ENCODE assay signal across 8 cellular contexts in the genomic region with DNA sequence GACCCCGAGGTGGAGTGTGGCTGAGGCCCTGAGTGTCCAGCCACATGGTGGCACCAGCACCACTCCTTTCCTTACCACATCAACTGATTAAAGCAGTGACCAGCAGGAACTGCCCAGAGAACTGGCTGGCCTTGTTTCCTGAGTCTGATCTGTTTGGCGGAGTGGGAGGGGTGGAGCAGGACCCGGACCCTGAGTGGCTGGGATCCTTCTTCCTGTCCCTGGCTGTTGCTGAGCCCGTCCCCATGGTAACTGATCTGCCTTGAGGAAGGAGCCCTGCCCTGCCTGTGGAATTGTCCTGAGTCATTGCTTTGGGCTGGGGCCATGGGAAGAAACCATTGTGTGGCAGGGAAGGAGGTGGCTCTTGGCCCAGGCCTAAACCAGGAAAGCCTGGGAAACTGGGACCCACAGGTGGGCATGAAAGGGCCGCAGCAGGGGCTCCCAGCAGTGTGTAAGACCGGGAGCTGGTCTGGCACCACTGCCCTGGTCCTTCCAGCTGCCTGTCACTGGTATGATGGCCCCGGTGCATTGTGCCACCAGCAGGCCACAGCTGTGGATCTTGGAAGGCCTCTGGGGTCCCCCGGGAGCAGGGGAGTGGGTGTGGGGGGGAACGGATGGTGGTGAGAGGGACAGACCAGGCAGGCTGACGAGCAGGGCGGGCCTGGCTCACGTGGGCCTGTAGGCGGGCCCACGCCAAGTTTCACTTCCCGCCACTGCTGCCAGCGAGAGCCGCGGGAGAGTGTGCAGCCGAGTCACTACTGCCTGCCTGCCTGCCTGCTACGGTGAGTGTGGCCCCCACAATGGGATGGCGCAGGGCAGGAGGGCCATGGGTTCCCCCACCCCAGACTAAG. TPM values are rescaled to one million over a fixed set of nuclear protein-coding genes. Genes with fewer than 3 reads are reported as not detected.
DNase-seq lines count a peak whose midpoint lies in the region; ATAC-seq and TF ChIP-seq lines count a peak whose summit lies in the region.

No MANE protein-coding gene starts in this region.

- H3K18ac ChIP-seq in IMR-90 (ENCODE audit: low read depth, low read length), result peak overlapping the region; percentile 82

- H2AK5ac ChIP-seq in IMR-90 (ENCODE audit: low read depth, low read length), result peak overlapping the region; percentile 93

- H2BK5ac ChIP-seq in IMR-90 (ENCODE audit: low read depth, low read length, poor library complexity, severe bottlenecking), result peak overlapping the region; percentile 98

- TF ChIP-seq POLR2A in IMR-90 (IDR thresholded peaks at IDR 0.05; ENCODE audit: low read depth, low read length) (peak; percentile 65), Raji (IDR thresholded peaks at IDR 0.05; ENCODE audit: insufficient read depth, low read depth, low read length) (peak; percentile 97)

- peak overlapping the region; percentile 68 to 97 for H4K8ac ChIP-seq in IMR-90 (ENCODE audit: low read depth in 2 of 2, low read length in 2 of 2)

- peak overlapping the region; percentile 91 for H3K4me2 ChIP-seq in IMR-90 (ENCODE audit: low read depth, low read length)

- H3K4me3 Mint-ChIP-seq in nephron, result peak overlapping the region; percentile 51 to 82 (median 60)
- H3K4me3 Mint-ChIP-seq in stimulated activated naive CD8-positive, alpha-beta T cell treated with anti-CD3 and anti-CD28 coated beads, Interleukin-15, amount 100 ng/mL, for 72 hours, result peak overlapping the region; percentile 97 to 99

- no TSS peak for BruUV-seq in IMR-90 (replicated peaks; lab: Mats Ljungman, UMichigan)

- peak overlapping the region; percentile 53; the same call in 1 of the 3 replicates for H2BK15ac ChIP-seq in IMR-90 (ENCODE audit: low read depth, low read length)

- H4K20me1 ChIP-seq in IMR-90 (ENCODE audit: insufficient read depth, low read length), result no peaks in the 10 kb centered on the region; the same call in 1 of the 2 replicates

- no peaks in the 10 kb centered on the region for H3K9me3 ChIP-seq in IMR-90 (ENCODE audit: control insufficient read depth, insufficient read depth, low read length)

- intact Hi-C loops in IMR-90 (cut with micrococcal nuclease), result loop anchor here (1.0 to 5.0 kb wide), 3 partner anchors 83 to 222 kb away; partner anchors contain the start of genes NCKIPSD and SLC26A6

- peak overlapping the region; percentile 94 for H3K14ac ChIP-seq in IMR-90 (replicated peaks; ENCODE audit: low read depth, low read length)

- H3K27me3 ChIP-seq in IMR-90 (ENCODE audit: control insufficient read depth, insufficient read depth, low read length), result no peaks in the 10 kb centered on the region

- 0% methylated on average over 13 of the region's 21 CpGs; no CpG with 5 or more reads in 1 of the 2 experiments for WGBS in IMR-90 (ENCODE audit: extremely low coverage in 2 of 2, insufficient read length in 1 of 2), 2 experiments

- peaks cover 19% of the 10 kb centered on the region for H3K4me1 ChIP-seq in IMR-90 (ENCODE audit: control insufficient read depth, insufficient read depth, low read length)

- H3K4me3 ChIP-seq in IMR-90 (ENCODE audit: insufficient read depth, low read depth, low read length), result peak overlapping the region; percentile 52

- peak overlapping the region; percentile 96 to 98 (median 96) for H3K27ac Mint-ChIP-seq in nephron
- H3K27ac Mint-ChIP-seq in stimulated activated naive CD8-positive, alpha-beta T cell treated with anti-CD3 and anti-CD28 coated beads, Interleukin-15, amount 100 ng/mL, for 72 hours, result peak overlapping the region; percentile 90 to 94

- TF ChIP-seq RAD21 in IMR-90 (IDR thresholded peaks at IDR 0.05; ENCODE audit: low read length), result peak; percentile 86

- POLR2A ChIA-PET in IMR-90 (lab: Charles Lee; ENCODE audit: unreplicated experiment), result no interaction called here

- dilution Hi-C loops in IMR-90 (cut with HindIII; ENCODE audit: low sequenced_read_pairs, unreplicated experiment), result no loop called here

- H3K36me3 Mint-ChIP-seq in nephron (ENCODE audit: low read depth), result peaks cover 9% of the 10 kb centered on the region

- peak overlapping the region; percentile 96 for H3K56ac ChIP-seq in IMR-90 (ENCODE audit: extremely low read depth, insufficient read depth, low read length)

- H3K27ac ChIP-seq in IMR-90 (ENCODE audit: insufficient read depth, low read length), result peak overlapping the region; percentile 92

- peaks cover 21% of the 10 kb centered on the region for H3K4me1 Mint-ChIP-seq in nephron
- H3K4me1 Mint-ChIP-seq in stimulated activated naive CD8-positive, alpha-beta T cell treated with anti-CD3 and anti-CD28 coated beads, Interleukin-15, amount 100 ng/mL, for 72 hours, result peaks cover 56% of the 10 kb centered on the region

- peaks cover 0 to 45% of the 10 kb centered on the region in 2 experiments; a peak in 3 of 4 replicates for H3K79me1 ChIP-seq in IMR-90 (ENCODE audit: low read depth in 1 of 2, low read length in 2 of 2)

- in situ Hi-C loops in IMR-90 (cut with MboI; ENCODE audit: low sequenced_read_pairs), result loop anchor here (5.0 to 10.0 kb wide), 2 partner anchors 92 to 199 kb away; partner anchors contain the start of genes CELSR3 and PFKFB4

- peak overlapping the region; percentile 91 for H2BK120ac ChIP-seq in IMR-90 (ENCODE audit: low read depth, low read length)

- no peaks in the 10 kb centered on the region for H3K27me3 Mint-ChIP-seq in nephron (ENCODE audit: low read depth)
- H3K27me3 Mint-ChIP-seq in stimulated activated naive CD8-positive, alpha-beta T cell treated with anti-CD3 and anti-CD28 coated beads, Interleukin-15, amount 100 ng/mL, for 72 hours, result no peaks in the 10 kb centered on the region

- H2AFZ ChIP-seq in IMR-90 (replicated peaks; ENCODE audit: low read length, poor library complexity), result peak overlapping the region; percentile 93

- peak overlapping the region; percentile 99 for H4K91ac ChIP-seq in IMR-90 (ENCODE audit: insufficient read depth, low read depth, low read length)

- H3K9me1 ChIP-seq in IMR-90 (ENCODE audit: insufficient read depth, low read length), result peaks cover 8% of the 10 kb centered on the region; the same call in 1 of the 2 replicates

- peak; percentile 67 for ATAC-seq in GM21526 (IDR thresholded peaks at IDR 0.05; ENCODE audit: low FRiP score, unreplicated experiment)
- ATAC-seq in IMR-90 (ENCODE audit: low read depth), result peak; percentile 92
- ATAC-seq in stimulated activated naive CD8-positive, alpha-beta T cell treated with anti-CD3 and anti-CD28 coated beads, Interleukin-15, amount 100 ng/mL, for 72 hours, result peak; percentile 95

- peak overlapping the region; percentile 100 for H2AK9ac ChIP-seq in IMR-90 (replicated peaks; ENCODE audit: low read depth, low read length, poor library complexity)

- CTCF ChIA-PET in IMR-90 (lab: Yijun Ruan, JAX), result interaction anchor here (0.6 kb wide), 1 partner anchor 40 kb away, joined by 3 read pairs; no protein-coding TSS in a partner anchor

- DNase-seq in DMS153 treated with DMSO at 0.1 percent for 48 hours (lab: John Stamatoyannopoulos, UW; ENCODE audit: unreplicated experiment) (peak; percentile 44), IMR-90 (peak; percentile 100), activated gamma-delta T cell treated with Interleukin-2 at 50 U/mL for 16 hours (peak; percentile 69), fibroblast of the conjunctiva (ENCODE audit: low read depth) (peak; percentile 100)
- peak; percentile 77 to 88 for DNase-seq in stimulated activated naive CD8-positive, alpha-beta T cell treated with anti-CD3 and anti-CD28 coated beads, Interleukin-15, amount 100 ng/mL, for 72 hours

- H4K5ac ChIP-seq in IMR-90 (ENCODE audit: low read depth, low read length), result peak overlapping the region; percentile 78

- peaks cover 40% of the 10 kb centered on the region for H3K36me3 ChIP-seq in IMR-90 (ENCODE audit: control insufficient read depth, insufficient read depth, low read length)

- TF ChIP-seq CTCF in IMR-90 (conservative IDR thresholded peaks at IDR 0.05; ENCODE audit: low read depth, low read length), result peak; percentile 85
- peak; percentile 63 to 75 (median 66) for TF ChIP-seq CTCF in nephron (IDR thresholded peaks at IDR 0.05; ENCODE audit: unreplicated experiment in 3 of 3)

- peak overlapping the region; percentile 96 for H3K4ac ChIP-seq in IMR-90 (ENCODE audit: low read depth, low read length)

- H3K9me3 Mint-ChIP-seq in nephron, result no peaks in the 10 kb centered on the region
- no peaks in the 10 kb centered on the region for H3K9me3 Mint-ChIP-seq in stimulated activated naive CD8-positive, alpha-beta T cell treated with anti-CD3 and anti-CD28 coated beads, Interleukin-15, amount 100 ng/mL, for 72 hours

- peak overlapping the region; percentile 41 for H2BK20ac ChIP-seq in IMR-90 (ENCODE audit: low read depth, low read length)

- H3K23ac ChIP-seq in IMR-90 (ENCODE audit: low read depth, low read length), result peak overlapping the region; percentile 86

- H3K9ac ChIP-seq in IMR-90 (ENCODE audit: low read depth, low read length), result peak overlapping the region; percentile 84

TF ChIP-seq in IMR-90, 13 proteins besides CTCF, POLR2A, EP300 and RAD21 (continues in another document):
- peak; percentile 86 for TF ChIP-seq SMC3 (IDR thresholded peaks at IDR 0.05; ENCODE audit: low read depth, low read length)
- no peak for TF ChIP-seq RFX5 (IDR thresholded peaks at IDR 0.05; ENCODE audit: low read depth, low read length)

RNA-seq across cellular contexts. Expression of gene ATRIP, which starts 19.2 kb away (rescaled TPM):
- total RNA-seq in IMR-90 (2012; rRNA removed), result 7.2 and 10.8 TPM in 2 replicates
- 6.8 and 7.2 TPM in 2 replicates for polyA plus RNA-seq in IMR-90 (2012; rRNA removed)
- polyA plus RNA-seq in IMR-90 (2012; cell fraction: cytosol; rRNA removed), result 3.8 and 4.0 TPM in 2 replicates
- 8.2 and 14.4 TPM in 2 replicates for polyA plus RNA-seq in IMR-90 (2012; cell fraction: nucleus; rRNA removed; ENCODE audit: low replicate concordance)

RNA-seq across cellular contexts. Expression of gene TMA7, which starts 25.7 kb away (rescaled TPM):
- 81.9 and 131 TPM in 2 replicates for total RNA-seq in IMR-90 (2012; rRNA removed)
- 220 and 240 TPM in 2 replicates for polyA plus RNA-seq in IMR-90 (2012; rRNA removed)
- polyA plus RNA-seq in IMR-90 (2012; cell fraction: cytosol; rRNA removed), result 76.2 and 162 TPM in 2 replicates
- 19.3 and 97.5 TPM in 2 replicates for polyA plus RNA-seq in IMR-90 (2012; cell fraction: nucleus; rRNA removed; ENCODE audit: low replicate concordance)

RNA-seq across cellular contexts. Expression of gene CCDC51, which starts 25.8 kb away (rescaled TPM):
- 15.3 and 16.1 TPM in 2 replicates for total RNA-seq in IMR-90 (2012; rRNA removed)
- polyA plus RNA-seq in IMR-90 (2012; rRNA removed), result 11.0 TPM in 2 replicates
- polyA plus RNA-seq in IMR-90 (2012; cell fraction: cytosol; rRNA removed), result 11.0 and 14.3 TPM in 2 replicates
- 4.0 and 4.7 TPM in 2 replicates for polyA plus RNA-seq in IMR-90 (2012; cell fraction: nucleus; rRNA removed; ENCODE audit: low replicate concordance)

RNA-seq across cellular contexts. Expression of gene PLXNB1, which starts 35.9 kb away (rescaled TPM):
- 5.2 and 9.2 TPM in 2 replicates for total RNA-seq in IMR-90 (2012; rRNA removed)
- polyA plus RNA-seq in IMR-90 (2012; rRNA removed), result 25.3 and 27.0 TPM in 2 replicates
- 11.3 and 16.3 TPM in 2 replicates for polyA plus RNA-seq in IMR-90 (2012; cell fraction: cytosol; rRNA removed)
- polyA plus RNA-seq in IMR-90 (2012; cell fraction: nucleus; rRNA removed; ENCODE audit: low replicate concordance), result 156 and 317 TPM in 2 replicates

RNA-seq across cellular contexts. Expression of gene SHISA5, which starts 38.2 kb away (rescaled TPM):
- 82.3 and 88.6 TPM in 2 replicates for total RNA-seq in IMR-90 (2012; rRNA removed)
- 162 and 181 TPM in 2 replicates for polyA plus RNA-seq in IMR-90 (2012; rRNA removed)
- polyA plus RNA-seq in IMR-90 (2012; cell fraction: cytosol; rRNA removed), result 139 and 294 TPM in 2 replicates
- polyA plus RNA-seq in IMR-90 (2012; cell fraction: nucleus; rRNA removed; ENCODE audit: low replicate concordance), result 81.3 and 139 TPM in 2 replicates

Comparison
In these comparisons a context has a peak if more than half of its experiments do, and no peak if none do; other contexts are left out.
1. Peak in every context shown above with its lines: DNase-seq, ATAC-seq, H3K4me3 ChIP-seq and H3K27ac ChIP-seq.
2. DNase-seq: peak in every context shown above with its lines; median percentile 100 in IMR-90; 100 in fibroblast of the conjunctiva; 82 in stimulated activated naive CD8-positive, alpha-beta T cell treated with anti-CD3 and anti-CD28 coated beads, Interleukin-15, amount 100 ng/mL, for 72 hours; 69 in activated gamma-delta T cell treated with Interleukin-2 at 50 U/mL for 16 hours; 44 in DMS153 treated with DMSO at 0.1 percent for 48 hours.